ENCODE assay signal across 25 cellular contexts in the genomic region with DNA sequence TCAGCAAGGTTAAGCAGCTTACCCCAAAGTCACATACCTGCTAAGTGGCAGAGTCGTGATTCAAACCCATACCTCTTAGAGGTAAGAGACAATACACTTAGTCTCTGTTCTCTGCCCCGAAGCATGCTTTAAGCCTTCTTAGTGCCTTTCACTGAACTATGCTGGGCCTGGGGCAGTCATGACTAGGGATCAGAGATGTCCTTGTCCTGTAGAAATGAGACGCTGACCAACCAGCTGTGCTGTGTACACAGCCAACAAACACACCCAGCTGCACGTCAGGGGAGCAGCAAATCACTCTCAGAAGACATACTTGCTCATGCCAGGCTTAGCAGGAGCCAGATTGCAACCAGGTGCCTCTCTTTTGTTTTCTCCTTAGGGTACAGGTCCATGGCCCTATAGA.
DNase-seq lines count a peak whose midpoint lies in the region; ATAC-seq, FAIRE-seq and TF ChIP-seq lines count a peak whose summit lies in the region.
"Had no signal": no experiment of that assay in that cellular context is flagged by ENCODE, and none has a peak within 500 bp of the region (broad histone marks: within the 10 kb centered on the region; RNA-seq: fewer than 3 reads in every experiment).

No MANE protein-coding gene starts in this region.

- no peaks in the 10 kb centered on the region for H3K9me2 ChIP-seq in hepatocyte (replicated peaks; ENCODE audit: insufficient read depth)
- H3K9me2 ChIP-seq in PC-3 (replicated peaks; ENCODE audit: low read length), result 0 out of 2 replicates have a peak, but pooled peaks cover 3% of the 10 kb centered on the region

- H3K27me3 Mint-ChIP-seq in activated naive CD8-positive, alpha-beta T cell treated with anti-CD3 and anti-CD28 coated beads, Interleukin-2, amount 50 U/mL, for 24 hours, result peaks cover 13% of the 10 kb centered on the region

- intact Hi-C loops in PC-3 (cut with micrococcal nuclease), result no loop called here

- no peak overlapping the region for H3K4me3 ChIP-seq in hepatocyte
- H3K4me3 ChIP-seq in PC-3 (ENCODE audit: low read length), result no peak overlapping the region
- H3K4me3 ChIP-seq: gastroesophageal sphincter, SJSA1, tibial artery had no signal

- H3K9ac ChIP-seq in PC-3 (ENCODE audit: low read length), result no peak overlapping the region

- FAIRE-seq in HTR-8/SVneo (lab: Jason Lieb, UNC), result peak; percentile 13
- FAIRE-seq: bronchial epithelial cell, G401.6 had no signal

- no peaks in the 10 kb centered on the region for H3K36me3 Mint-ChIP-seq in activated naive CD8-positive, alpha-beta T cell treated with anti-CD3 and anti-CD28 coated beads, Interleukin-2, amount 50 U/mL, for 24 hours (ENCODE audit: low read depth)
- H3K36me3 Mint-ChIP-seq: activated naive CD8-positive, alpha-beta T cell had no signal

- H3K79me2 ChIP-seq in hepatocyte, result no peaks in the 10 kb centered on the region
- H3K79me2 ChIP-seq in PC-3 (ENCODE audit: low read length), result no peaks in the 10 kb centered on the region

- no peak overlapping the region for H2AFZ ChIP-seq in hepatocyte
- no peak overlapping the region for H2AFZ ChIP-seq in PC-3 (ENCODE audit: low read length)

- CTCF ChIA-PET in PC-3 (lab: Charles Lee), result no interaction called here

- H3K27ac ChIP-seq in hepatocyte, result no peak overlapping the region
- H3K27ac ChIP-seq in PC-3 (ENCODE audit: low read length), result no peak overlapping the region
- H3K27ac ChIP-seq: gastroesophageal sphincter, SJSA1, tibial artery had no signal

- H3K9me3 ChIP-seq in hepatocyte (ENCODE audit: low read depth), result no peaks in the 10 kb centered on the region
- no peaks in the 10 kb centered on the region for H3K9me3 ChIP-seq in PC-3 (ENCODE audit: low read length)
- H3K9me3 ChIP-seq: BE2C, gastroesophageal sphincter, SJSA1, tibial artery had no signal

- DNase-seq in COR-L47 (lab: John Stamatoyannopoulos, UW) (peak; percentile 90), HTR-8/SVneo (ENCODE audit: insufficient read length, low spot score) (no peak), NCI-H82 (lab: John Stamatoyannopoulos, UW) (peak; percentile 85), hepatocyte (ENCODE audit: low spot score) (peak; percentile 46), PC-3 (no peak), NCI-H187 treated with DMSO at 0.1 percent for 48 hours (lab: John Stamatoyannopoulos, UW) (no peak), SIG-M5 (lab: John Stamatoyannopoulos, UW) (no peak)
- no peak for DNase-seq in activated naive CD8-positive, alpha-beta T cell treated with anti-CD3 and anti-CD28 coated beads, Interleukin-2, amount 50 U/mL, for 24 hours
- DNase-seq: activated CD4-positive, alpha-beta T cell treated with anti-CD3 and anti-CD28 coated beads, Interleukin-2, amount 10 ng/mL, durations not matched to agents 7 days and 5 days; anterior cingulate cortex; BE2C; CD8-positive, alpha-beta memory T cell; DMS153; effector CD4-positive, alpha-beta T cell; hippocampal formation; IMR-90; NCI-H2107; stimulated activated CD4-positive, alpha-beta T cell treated with anti-CD3 and anti-CD28 coated beads, Interleukin-4, amount 100 ng/mL, for 24 hours had no signal

- no peaks in the 10 kb centered on the region for H3F3A ChIP-seq in PC-3 (ENCODE audit: low read length, unreplicated experiment)

- H3K27me3 ChIP-seq in hepatocyte (peaks cover 5% of the 10 kb centered on the region), PC-3 (ENCODE audit: low read length) (peaks cover 29% of the 10 kb centered on the region)
- H3K27me3 ChIP-seq: BE2C, SJSA1 had no signal

- no TSS peak for BruUV-seq in PC-3 (replicated peaks; lab: Mats Ljungman, UMichigan)

- no peak overlapping the region for H3K4me3 Mint-ChIP-seq in activated naive CD8-positive, alpha-beta T cell treated with anti-CD3 and anti-CD28 coated beads, Interleukin-2, amount 50 U/mL, for 24 hours
- H3K4me3 Mint-ChIP-seq: activated CD4-positive, alpha-beta T cell treated with anti-CD3 and anti-CD28 coated beads, Interleukin-2, amount 10 ng/mL, durations not matched to agents 7 days and 5 days; activated naive CD8-positive, alpha-beta T cell; CD8-positive, alpha-beta memory T cell; nephron had no signal

- H3K4me2 ChIP-seq in hepatocyte (no peak overlapping the region), PC-3 (ENCODE audit: low read length) (no peak overlapping the region)

- H4K20me1 ChIP-seq in hepatocyte (ENCODE audit: insufficient read depth, poor library complexity, severe bottlenecking) (no peaks in the 10 kb centered on the region), PC-3 (ENCODE audit: low read length) (no peaks in the 10 kb centered on the region)

- TF ChIP-seq CTCF in hepatocyte (IDR thresholded peaks at IDR 0.05; ENCODE audit: poor library complexity) (no peak), PC-3 (conservative IDR thresholded peaks at IDR 0.05; ENCODE audit: low read depth, low read length) (no peak)

- ATAC-seq in PC-3, result no peak
- no peak for ATAC-seq in activated naive CD8-positive, alpha-beta T cell treated with anti-CD3 and anti-CD28 coated beads, Interleukin-2, amount 50 U/mL, for 24 hours
- ATAC-seq: gastroesophageal sphincter had no signal

- POLR2A ChIA-PET in PC-3 (lab: Charles Lee; ENCODE audit: unreplicated experiment), result no interaction called here

- H3K4me1 ChIP-seq in hepatocyte (ENCODE audit: insufficient read depth) (no peaks in the 10 kb centered on the region), PC-3 (ENCODE audit: insufficient read depth, low read length) (no peaks in the 10 kb centered on the region)
- H3K4me1 ChIP-seq: gastroesophageal sphincter, SJSA1, tibial artery had no signal

- no peaks in the 10 kb centered on the region for H3K4me1 Mint-ChIP-seq in activated naive CD8-positive, alpha-beta T cell treated with anti-CD3 and anti-CD28 coated beads, Interleukin-2, amount 50 U/mL, for 24 hours
- H3K4me1 Mint-ChIP-seq: activated CD4-positive, alpha-beta T cell treated with anti-CD3 and anti-CD28 coated beads, Interleukin-2, amount 10 ng/mL, durations not matched to agents 7 days and 5 days; CD8-positive, alpha-beta memory T cell had no signal

- H3K27ac Mint-ChIP-seq in activated naive CD8-positive, alpha-beta T cell treated with anti-CD3 and anti-CD28 coated beads, Interleukin-2, amount 50 U/mL, for 24 hours, result no peak overlapping the region
- H3K27ac Mint-ChIP-seq: activated CD4-positive, alpha-beta T cell treated with anti-CD3 and anti-CD28 coated beads, Interleukin-2, amount 10 ng/mL, durations not matched to agents 7 days and 5 days; activated naive CD8-positive, alpha-beta T cell; CD8-positive, alpha-beta memory T cell; nephron had no signal

- H3K9me3 Mint-ChIP-seq in activated naive CD8-positive, alpha-beta T cell treated with anti-CD3 and anti-CD28 coated beads, Interleukin-2, amount 50 U/mL, for 24 hours, result no peaks in the 10 kb centered on the region
- H3K9me3 Mint-ChIP-seq: activated CD4-positive, alpha-beta T cell treated with anti-CD3 and anti-CD28 coated beads, Interleukin-2, amount 10 ng/mL, durations not matched to agents 7 days and 5 days had no signal

- WGBS in hepatocyte (ENCODE audit: low lambda C conversion rate, missing lambda C conversion rate), result 46% methylated on average over 4 of the region's 4 CpGs

- no peaks in the 10 kb centered on the region for H3K36me3 ChIP-seq in hepatocyte (replicated peaks; ENCODE audit: insufficient read depth, low read depth)
- H3K36me3 ChIP-seq in PC-3 (ENCODE audit: low read depth, low read length), result no peaks in the 10 kb centered on the region
- H3K36me3 ChIP-seq: BE2C, gastroesophageal sphincter, SJSA1, tibial artery had no signal

Comparison
In these comparisons a context has a peak if more than half of its experiments do, and no peak if none do; other contexts are left out.
1. DNase-seq: peak in COR-L47 (single experiment), NCI-H82 (single experiment) and hepatocyte (single experiment); none in HTR-8/SVneo (single experiment), PC-3 (single experiment), activated naive CD8-positive, alpha-beta T cell treated with anti-CD3 and anti-CD28 coated beads, Interleukin-2, amount 50 U/mL, for 24 hours (single experiment), NCI-H187 treated with DMSO at 0.1 percent for 48 hours (single experiment) and SIG-M5 (single experiment).